ENCODE assay signal across 8 cellular contexts in the genomic region with DNA sequence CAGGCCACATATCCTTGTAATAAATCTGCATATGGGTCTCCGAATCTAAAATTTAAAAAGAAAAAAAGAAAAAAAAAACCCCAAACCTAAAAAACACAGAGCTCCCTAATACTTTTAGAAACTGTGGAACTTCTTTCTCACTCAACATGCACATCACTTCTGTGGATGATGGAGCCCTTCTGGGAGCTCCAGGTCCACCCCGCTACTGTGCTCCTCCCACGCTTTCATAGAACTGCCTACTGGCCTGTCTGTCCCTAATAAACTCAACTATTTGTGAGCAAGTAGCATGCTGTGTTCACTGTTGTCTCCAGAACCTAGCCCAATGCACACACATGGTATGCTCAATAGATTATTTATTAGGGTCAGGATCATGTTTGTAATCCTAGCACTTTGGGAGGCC.
"Had no signal": no experiment of that assay in that cellular context is flagged by ENCODE, and none has a peak within 500 bp of the region (broad histone marks: within the 10 kb centered on the region; RNA-seq: fewer than 3 reads in every experiment).

No MANE protein-coding gene starts in this region.

- H3K4me3 ChIP-seq: GM12878 had no signal

- ATAC-seq: GM12878 had no signal

- FAIRE-seq: G401.6, GM12878, GM12891, GM12892, GM18507, GM19239 had no signal

- DNase-seq: GDM1, GF-D8 had no signal
